In the genomic region with DNA sequence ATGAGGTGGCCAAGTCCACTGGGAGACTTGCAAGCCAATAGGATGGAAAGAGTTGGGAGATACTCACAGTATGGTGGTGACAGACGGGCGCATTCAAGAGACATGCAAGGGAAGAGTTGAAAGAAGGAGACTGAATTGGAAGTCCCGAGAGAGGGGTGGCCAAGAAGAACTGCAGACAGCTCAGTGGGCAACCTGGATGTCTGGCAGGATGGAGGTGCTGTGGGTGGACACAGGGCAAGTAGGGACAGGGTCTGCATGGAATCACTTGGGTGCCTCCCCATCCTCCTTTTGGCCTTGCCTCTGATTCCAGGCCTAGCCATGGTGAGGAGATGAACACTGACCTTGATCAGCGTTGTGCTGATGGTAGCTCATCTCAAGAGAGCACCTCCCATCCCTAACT, we compare ENCODE assay signal across 2 cellular contexts.
TF ChIP-seq lines count a peak whose summit lies in the region.

No MANE protein-coding gene starts in this region.

TF ChIP-seq in IMR-90, 13 proteins besides CTCF, POLR2A, EP300 and RAD21:
- TF ChIP-seq CEBPB (IDR thresholded peaks at IDR 0.05; ENCODE audit: low read depth, low read length), result no peak
- TF ChIP-seq RCOR1 (IDR thresholded peaks at IDR 0.05; ENCODE audit: insufficient replicate concordance, low read length), result no peak
- TF ChIP-seq CHD1 (IDR thresholded peaks at IDR 0.05; ENCODE audit: low read depth, low read length), result no peak
- TF ChIP-seq, protein P1, sequence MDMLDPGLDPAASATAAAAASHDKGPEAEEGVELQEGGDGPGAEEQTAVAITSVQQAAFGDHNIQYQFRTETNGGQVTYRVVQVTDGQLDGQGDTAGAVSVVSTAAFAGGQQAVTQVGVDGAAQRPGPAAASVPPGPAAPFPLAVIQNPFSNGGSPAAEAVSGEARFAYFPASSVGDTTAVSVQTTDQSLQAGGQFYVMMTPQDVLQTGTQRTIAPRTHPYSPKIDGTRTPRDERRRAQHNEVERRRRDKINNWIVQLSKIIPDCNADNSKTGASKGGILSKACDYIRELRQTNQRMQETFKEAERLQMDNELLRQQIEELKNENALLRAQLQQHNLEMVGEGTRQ (IDR thresholded peaks at IDR 0.05; ENCODE audit: low read depth, low read length), result no peak
- TF ChIP-seq SMC3 (IDR thresholded peaks at IDR 0.05; ENCODE audit: low read depth, low read length), result no peak
- TF ChIP-seq FOS (IDR thresholded peaks at IDR 0.05; ENCODE audit: low read depth, low read length), result no peak
- no peak for TF ChIP-seq ELK1 (IDR thresholded peaks at IDR 0.05; ENCODE audit: borderline replicate concordance, low read depth, low read length)
- no peak for TF ChIP-seq MAFK (IDR thresholded peaks at IDR 0.05; ENCODE audit: low read depth, low read length)
- no peak for TF ChIP-seq NFE2L2 (IDR thresholded peaks at IDR 0.05; ENCODE audit: low read depth, low read length)
- TF ChIP-seq MXI1 (IDR thresholded peaks at IDR 0.05; ENCODE audit: borderline replicate concordance, low read depth, low read length), result no peak
- no peak for TF ChIP-seq MAZ (IDR thresholded peaks at IDR 0.05; ENCODE audit: borderline replicate concordance, low read depth, low read length)
- no peak for TF ChIP-seq RFX5 (IDR thresholded peaks at IDR 0.05; ENCODE audit: low read depth, low read length)
- TF ChIP-seq BHLHE40 (IDR thresholded peaks at IDR 0.05; ENCODE audit: low read depth, low read length), result no peak

TF ChIP-seq in H1, 55 proteins besides CTCF, POLR2A, EP300 and RAD21:
- TF ChIP-seq, protein P2, sequence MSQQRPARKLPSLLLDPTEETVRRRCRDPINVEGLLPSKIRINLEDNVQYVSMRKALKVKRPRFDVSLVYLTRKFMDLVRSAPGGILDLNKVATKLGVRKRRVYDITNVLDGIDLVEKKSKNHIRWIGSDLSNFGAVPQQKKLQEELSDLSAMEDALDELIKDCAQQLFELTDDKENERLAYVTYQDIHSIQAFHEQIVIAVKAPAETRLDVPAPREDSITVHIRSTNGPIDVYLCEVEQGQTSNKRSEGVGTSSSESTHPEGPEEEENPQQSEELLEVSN (IDR thresholded peaks at IDR 0.05), result no peak
- TF ChIP-seq, protein P3, sequence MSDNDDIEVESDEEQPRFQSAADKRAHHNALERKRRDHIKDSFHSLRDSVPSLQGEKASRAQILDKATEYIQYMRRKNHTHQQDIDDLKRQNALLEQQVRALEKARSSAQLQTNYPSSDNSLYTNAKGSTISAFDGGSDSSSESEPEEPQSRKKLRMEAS (IDR thresholded peaks at IDR 0.05), result no peak
- TF ChIP-seq NRF1 (IDR thresholded peaks at IDR 0.05; ENCODE audit: low read depth, low read length), result no peak
- TF ChIP-seq RBBP5 (IDR thresholded peaks at IDR 0.05; ENCODE audit: borderline replicate concordance, low read depth, low read length), result no peak
- TF ChIP-seq GABPA (IDR thresholded peaks at IDR 0.05; ENCODE audit: borderline replicate concordance, insufficient read depth, low read length), result no peak
- TF ChIP-seq NANOG (IDR thresholded peaks at IDR 0.05; ENCODE audit: insufficient read depth, low read depth, low read length, poor library complexity, severe bottlenecking), result no peak
- no peak for TF ChIP-seq POLR2AphosphoS5 (IDR thresholded peaks at IDR 0.05; ENCODE audit: low read depth, low read length)
- no peak for TF ChIP-seq ATF3 (IDR thresholded peaks at IDR 0.05; ENCODE audit: insufficient read depth, low read depth, low read length)
- TF ChIP-seq HDAC2 (IDR thresholded peaks at IDR 0.05; ENCODE audit: borderline replicate concordance in 1 of 2, low read depth in 2 of 2, low read length in 2 of 2), result no peak
- TF ChIP-seq TCF12 (IDR thresholded peaks at IDR 0.05; ENCODE audit: low read depth, low read length), result no peak
- no peak for TF ChIP-seq SAP30 (IDR thresholded peaks at IDR 0.05; ENCODE audit: insufficient read depth, insufficient replicate concordance, low read length)
- no peak for TF ChIP-seq TEAD4 (IDR thresholded peaks at IDR 0.05; ENCODE audit: low read depth, low read length)
- TF ChIP-seq KDM1A (IDR thresholded peaks at IDR 0.05; ENCODE audit: borderline replicate concordance, low read length), result no peak
- no peak for TF ChIP-seq TAF1 (IDR thresholded peaks at IDR 0.05; ENCODE audit: low read depth, low read length)
- TF ChIP-seq CHD7 (IDR thresholded peaks at IDR 0.05; ENCODE audit: insufficient replicate concordance, low read length), result no peak
- TF ChIP-seq SRF (IDR thresholded peaks at IDR 0.05; ENCODE audit: low read depth, low read length), result no peak
- TF ChIP-seq SIRT6 (IDR thresholded peaks at IDR 0.05; ENCODE audit: low read length), result no peak
